ENCODE assay signal across 8 cellular contexts in genomic region chr17:38702166-38702899, GRCh38. TPM values are rescaled to one million over a fixed set of nuclear protein-coding genes. Genes with fewer than 3 reads are reported as not detected.
DNase-seq lines count a peak whose midpoint lies in the region; ATAC-seq and TF ChIP-seq lines count a peak whose summit lies in the region.

No MANE protein-coding gene starts in this region.

- no peaks in the 10 kb centered on the region for H3K9me3 ChIP-seq in left ventricle myocardium inferior (replicated peaks)

- peak overlapping the region; percentile 99 for H3K27ac ChIP-seq in left ventricle myocardium inferior (replicated peaks)

- no peaks in the 10 kb centered on the region for H3K36me3 Mint-ChIP-seq in type B pancreatic cell

- H3K4me1 ChIP-seq in left ventricle myocardium inferior = peaks cover 54% of the 10 kb centered on the region

- H3K27ac Mint-ChIP-seq in type B pancreatic cell = peak overlapping the region; percentile 99

- H3K4me1 Mint-ChIP-seq in type B pancreatic cell (ENCODE audit: unreplicated experiment) = peaks cover 31% of the 10 kb centered on the region

- DNase-seq in Caki2 (ENCODE audit: low read depth) (peak; percentile 89), NCI-H1092 (lab: John Stamatoyannopoulos, UW) (peak; percentile 76), T follicular helper cell (ENCODE audit: low read depth) (peak; percentile 72), amniotic stem cell (lab: John Stamatoyannopoulos, UW) (peak; percentile 86), left ventricle myocardium inferior (peak; percentile 92), posterior vena cava (ENCODE audit: low spot score) (peak; percentile 95), type B pancreatic cell (ENCODE audit: extremely low spot score, unreplicated experiment) (peak; percentile 85)

- peaks cover 21% of the 10 kb centered on the region for H3K27me3 Mint-ChIP-seq in type B pancreatic cell

- no peaks in the 10 kb centered on the region for H3K9me3 Mint-ChIP-seq in type B pancreatic cell

- no peaks in the 10 kb centered on the region for H3K36me3 ChIP-seq in left ventricle myocardium inferior

- in situ Hi-C loops in Caki2 (cut with HindIII; ENCODE audit: low pct_unique_long_range_greater_than_20kb, low sequenced_read_pairs) = no loop called here

- ATAC-seq in GM21723 (IDR thresholded peaks at IDR 0.05; ENCODE audit: unreplicated experiment) = peak; percentile 24

- no peaks in the 10 kb centered on the region for H3K27me3 ChIP-seq in left ventricle myocardium inferior (ENCODE audit: low read depth)

- TF ChIP-seq CTCF in left ventricle myocardium inferior (IDR thresholded peaks at IDR 0.05; ENCODE audit: borderline replicate concordance) (no peak), type B pancreatic cell (conservative IDR thresholded peaks at IDR 0.05) (no peak)

- intact Hi-C loops in left ventricle myocardium inferior (cut with micrococcal nuclease) = no loop called here
- intact Hi-C loops in posterior vena cava (cut with DNase I) = no loop called here

- peak overlapping the region; percentile 96 for H3K4me3 ChIP-seq in left ventricle myocardium inferior

- H3K4me3 Mint-ChIP-seq in type B pancreatic cell = peak overlapping the region; percentile 95

RNA-seq across cellular contexts. Expression of gene MLLT6, which starts 2.7 kb away (rescaled TPM):
- 22.8 and 27.9 TPM in 2 replicates for total RNA-seq in Caki2 (2014; rRNA removed; shearing (Covaris generic); ENCODE audit: low replicate concordance)
- 74.1 TPM for total RNA-seq in left ventricle myocardium inferior
- 10 to 100 TPM; 79.7 to 82.4 TPM for total RNA-seq in posterior vena cava
- total RNA-seq in type B pancreatic cell (ENCODE audit: low replicate concordance) = 122 and 130 TPM in 2 replicates

RNA-seq across cellular contexts. Expression of gene EPOP, which starts 27.6 kb away (rescaled TPM):
- total RNA-seq in Caki2 (2014; rRNA removed; shearing (Covaris generic); ENCODE audit: low replicate concordance) = 14.1 and 20.4 TPM in 2 replicates
- total RNA-seq in left ventricle myocardium inferior (0.33 TPM), posterior vena cava (1 to 10 TPM; 1.6 to 2.6 TPM), type B pancreatic cell (ENCODE audit: low replicate concordance) (6.2 and 11.0 TPM in 2 replicates)

RNA-seq across cellular contexts. Expression of gene CISD3, which starts 27.8 kb away (rescaled TPM):
- 13.0 and 23.0 TPM in 2 replicates for total RNA-seq in Caki2 (2014; rRNA removed; shearing (Covaris generic); ENCODE audit: low replicate concordance)
- 75.9 TPM for total RNA-seq in left ventricle myocardium inferior
- total RNA-seq in posterior vena cava = 10 to 100 TPM; 24.7 to 27.4 TPM
- 12.8 and 15.6 TPM in 2 replicates for total RNA-seq in type B pancreatic cell (ENCODE audit: low replicate concordance)

RNA-seq across cellular contexts. Expression of gene PCGF2, which starts 45.8 kb away (rescaled TPM):
- 0.88 and 7.0 TPM in 2 replicates for total RNA-seq in Caki2 (2014; rRNA removed; shearing (Covaris generic); ENCODE audit: low replicate concordance)
- 20.7 TPM for total RNA-seq in left ventricle myocardium inferior
- 10 to 100 TPM; 51.3 to 53.9 TPM for total RNA-seq in posterior vena cava
- total RNA-seq in type B pancreatic cell (ENCODE audit: low replicate concordance) = 37.6 and 74.6 TPM in 2 replicates

RNA-seq across cellular contexts. Expression of gene PSMB3, which starts 50.2 kb away (rescaled TPM):
- total RNA-seq in Caki2 (2014; rRNA removed; shearing (Covaris generic); ENCODE audit: low replicate concordance) = 364 and 410 TPM in 2 replicates
- total RNA-seq in left ventricle myocardium inferior = 149 TPM
- total RNA-seq in posterior vena cava = 100 to 1,000 TPM; 133 to 137 TPM
- total RNA-seq in type B pancreatic cell (ENCODE audit: low replicate concordance) = 149 and 152 TPM in 2 replicates

Comparison
In these comparisons a context has a peak if more than half of its experiments do, and no peak if none do; other contexts are left out.
1. Peak in every context shown above with its lines: DNase-seq, ATAC-seq, H3K4me3 ChIP-seq and H3K27ac ChIP-seq.